Comparison of ENCODE assay signal across 1 cellular context in genomic region chr11:75267171-75267970, GRCh38.
TF ChIP-seq lines count a peak whose summit lies in the region.

No MANE protein-coding gene starts in this region.

TF ChIP-seq in H1, 55 proteins besides CTCF, POLR2A, EP300 and RAD21:
- TF ChIP-seq HDAC2 (IDR thresholded peaks at IDR 0.05; ENCODE audit: borderline replicate concordance in 1 of 2, low read depth in 2 of 2, low read length in 2 of 2) = no peak
- no peak for TF ChIP-seq NANOG (IDR thresholded peaks at IDR 0.05; ENCODE audit: insufficient read depth, low read depth, low read length, poor library complexity, severe bottlenecking)
- TF ChIP-seq SUZ12 (IDR thresholded peaks at IDR 0.05; ENCODE audit: low read length) = no peak
- no peak for TF ChIP-seq POU5F1 (IDR thresholded peaks at IDR 0.05; ENCODE audit: low read depth, low read length)
- no peak for TF ChIP-seq SIN3A (conservative IDR thresholded peaks at IDR 0.05 in 1 of 2, IDR thresholded peaks at IDR 0.05 in 1 of 2; ENCODE audit: low read depth in 1 of 2, low read length in 2 of 2)
- TF ChIP-seq JUND (IDR thresholded peaks at IDR 0.05; ENCODE audit: low read length) = no peak
- TF ChIP-seq CBX8 (IDR thresholded peaks at IDR 0.05; ENCODE audit: borderline replicate concordance, low read depth, low read length) = no peak
- TF ChIP-seq CEBPB (IDR thresholded peaks at IDR 0.05; ENCODE audit: low read depth, low read length) = no peak
- TF ChIP-seq TAF7 (optimal IDR thresholded peaks at IDR 0.05; ENCODE audit: borderline replicate concordance, low read depth, low read length) = no peak
